Comparison of ENCODE assay signal across 19 cellular contexts in the genomic region with DNA sequence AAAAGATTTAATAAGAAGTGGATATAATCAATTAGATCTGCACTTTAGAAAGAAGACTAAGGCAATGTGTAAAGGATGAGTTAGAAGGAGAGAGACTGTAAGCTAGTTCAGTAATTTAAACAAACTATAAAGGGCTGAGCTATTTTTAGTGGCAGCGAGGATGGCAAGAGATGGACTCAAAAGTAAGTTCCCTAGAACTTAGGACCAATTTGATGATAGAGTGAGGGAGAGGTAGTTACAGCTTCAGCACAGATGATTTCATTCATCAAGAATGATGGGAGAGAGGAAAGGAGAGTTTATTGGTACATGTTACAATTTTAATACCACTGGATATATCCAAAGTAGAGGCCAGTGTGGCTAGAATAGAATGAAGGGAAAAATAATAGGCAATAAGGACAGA. TPM values are rescaled to one million over a fixed set of nuclear protein-coding genes. Genes with fewer than 3 reads are reported as not detected.
DNase-seq lines count a peak whose midpoint lies in the region; ATAC-seq and TF ChIP-seq lines count a peak whose summit lies in the region.
"Had no signal": no experiment of that assay in that cellular context is flagged by ENCODE, and none has a peak within 500 bp of the region (broad histone marks: within the 10 kb centered on the region; RNA-seq: fewer than 3 reads in every experiment).

No MANE protein-coding gene starts in this region.

- H3K23ac ChIP-seq in IMR-90 (ENCODE audit: low read depth, low read length): no peak overlapping the region

- H2BK5ac ChIP-seq in IMR-90 (ENCODE audit: low read depth, low read length, poor library complexity, severe bottlenecking): peak overlapping the region; percentile 7

- H3K56ac ChIP-seq in IMR-90 (ENCODE audit: extremely low read depth, insufficient read depth, low read length): no peak overlapping the region

- BruUV-seq in IMR-90 (replicated peaks; lab: Mats Ljungman, UMichigan): no TSS peak

- H2AK9ac ChIP-seq in IMR-90 (replicated peaks; ENCODE audit: low read depth, low read length, poor library complexity): no peak overlapping the region

- TF ChIP-seq CTCF in IMR-90 (conservative IDR thresholded peaks at IDR 0.05; ENCODE audit: low read depth, low read length) (no peak), gastroesophageal sphincter (IDR thresholded peaks at IDR 0.05) (no peak)

- ATAC-seq in IMR-90 (ENCODE audit: low read depth): peak; percentile 77
- no peak for ATAC-seq in gastroesophageal sphincter
- ATAC-seq: CD8-positive, alpha-beta T cell; GM12878 had no signal

- H2BK20ac ChIP-seq in IMR-90 (ENCODE audit: low read depth, low read length): no peak overlapping the region

- no peak overlapping the region for H3K18ac ChIP-seq in IMR-90 (ENCODE audit: low read depth, low read length)

- H3K79me1 ChIP-seq in IMR-90 (ENCODE audit: low read depth in 1 of 2, low read length in 2 of 2): peaks cover 0 to 6% of the 10 kb centered on the region in 2 experiments; a peak in 1 of 4 replicates

- POLR2A ChIA-PET in IMR-90 (lab: Charles Lee; ENCODE audit: unreplicated experiment): no interaction called here

- no peaks in the 10 kb centered on the region for H4K20me1 ChIP-seq in IMR-90 (ENCODE audit: insufficient read depth, low read length)

- peak overlapping the region; percentile 17; the same call in 1 of the 2 replicates for H3K4me2 ChIP-seq in IMR-90 (ENCODE audit: low read depth, low read length)

- H2BK120ac ChIP-seq in IMR-90 (ENCODE audit: low read depth, low read length): no peak overlapping the region

- 0 out of 2 replicates have a peak, but pooled peaks cover 2% of the 10 kb centered on the region for H3K9me1 ChIP-seq in IMR-90 (ENCODE audit: insufficient read depth, low read length)

- no peak overlapping the region for H2BK15ac ChIP-seq in IMR-90 (ENCODE audit: low read depth, low read length)

- peak overlapping the region in 1 of 2 experiments; percentile 43; a peak in 1 of 4 replicates for H4K8ac ChIP-seq in IMR-90 (ENCODE audit: low read depth in 2 of 2, low read length in 2 of 2)

- no peak for TF ChIP-seq RAD21 in IMR-90 (IDR thresholded peaks at IDR 0.05; ENCODE audit: low read length)

- H4K5ac ChIP-seq in IMR-90 (ENCODE audit: low read depth, low read length): no peak overlapping the region

- no peak overlapping the region for H4K91ac ChIP-seq in IMR-90 (ENCODE audit: insufficient read depth, low read depth, low read length)

- intact Hi-C loops in IMR-90 (cut with micrococcal nuclease): no loop called here

- dilution Hi-C loops in IMR-90 (cut with HindIII; ENCODE audit: low sequenced_read_pairs, unreplicated experiment): no loop called here

- H3K14ac ChIP-seq in IMR-90 (replicated peaks; ENCODE audit: low read depth, low read length): no peak overlapping the region

- H3K4me3 ChIP-seq in IMR-90 (ENCODE audit: insufficient read depth, low read depth, low read length): no peak overlapping the region
- no peak overlapping the region for H3K4me3 ChIP-seq in SJCRH30
- no peak overlapping the region for H3K4me3 ChIP-seq in gastroesophageal sphincter
- H3K4me3 ChIP-seq: BLaER1 treated with 17β-estradiol and CSF1 and Interleukin-3, amounts not matched to agents 10 nM and 100 nM; GM12878 had no signal

- in situ Hi-C loops in IMR-90 (cut with MboI; ENCODE audit: low sequenced_read_pairs): loop anchor here (10.0 kb wide), 1 partner anchor 82 kb away; the partner anchor contains the start of gene RANBP3L

- CTCF ChIA-PET in IMR-90 (lab: Yijun Ruan, JAX): no interaction called here

- TF ChIP-seq POLR2A in IMR-90 (IDR thresholded peaks at IDR 0.05; ENCODE audit: low read depth, low read length) (no peak), gastroesophageal sphincter (IDR thresholded peaks at IDR 0.05) (no peak)

- no CpG with 5 or more reads among the region's 1 CpG for WGBS in IMR-90 (ENCODE audit: extremely low coverage in 2 of 2, insufficient read length in 1 of 2), 2 experiments
- 53% methylated on average over 1 of the region's 1 CpG; no CpG with 5 or more reads in 1 of the 2 donors for WGBS in gastroesophageal sphincter (ENCODE audit: low coverage in 1 of 2), 2 donors

- H3K27me3 ChIP-seq in IMR-90 (ENCODE audit: control insufficient read depth, insufficient read depth, low read length) (no peaks in the 10 kb centered on the region), SJCRH30 (no peaks in the 10 kb centered on the region), gastroesophageal sphincter (no peaks in the 10 kb centered on the region)
- H3K27me3 ChIP-seq: BLaER1 treated with 17β-estradiol and CSF1 and Interleukin-3, amounts not matched to agents 10 nM and 100 nM had no signal

- H3K27ac ChIP-seq in IMR-90 (ENCODE audit: insufficient read depth, low read length) (no peak overlapping the region), SJCRH30 (peak overlapping the region; percentile 91), gastroesophageal sphincter (peak overlapping the region in 3 of 4 donors; percentile 18 to 39 (median 36))
- H3K27ac ChIP-seq: BLaER1 treated with 17β-estradiol and CSF1 and Interleukin-3, amounts not matched to agents 10 nM and 100 nM; C4-2B had no signal

- peak; percentile 63 for DNase-seq in IMR-90
- peak in 1 of 2 experiments; percentile 49 for DNase-seq in SJCRH30
- no peak for DNase-seq in NCI-H774 (lab: John Stamatoyannopoulos, UW)
- no peak for DNase-seq in AML-193 (lab: John Stamatoyannopoulos, UW)
- DNase-seq in NCI-H187 treated with DMSO at 0.1 percent for 48 hours (lab: John Stamatoyannopoulos, UW): no peak
- DNase-seq in SHP77 (lab: John Stamatoyannopoulos, UW): no peak
- DNase-seq: 8988T; ACHN; Caco-2; Calu3; CD4-positive, alpha-beta T cell; CD8-positive, alpha-beta T cell; DMS79 treated with DMSO at 0.1 percent for 48 hours; EL; GDM1 had no signal

- no peak overlapping the region for H2AFZ ChIP-seq in IMR-90 (replicated peaks; ENCODE audit: low read length, poor library complexity)

- H3K4me1 ChIP-seq in IMR-90 (ENCODE audit: control insufficient read depth, insufficient read depth, low read length) (peaks cover 2% of the 10 kb centered on the region), SJCRH30 (peaks cover 58% of the 10 kb centered on the region), gastroesophageal sphincter (peaks cover 0 to 18% (median 2%) of the 10 kb centered on the region in 3 donors)

- H3K4ac ChIP-seq in IMR-90 (ENCODE audit: low read depth, low read length): no peak overlapping the region

- TF ChIP-seq EP300 in gastroesophageal sphincter (IDR thresholded peaks at IDR 0.05): no peak

- H3K36me3 ChIP-seq in IMR-90 (ENCODE audit: control insufficient read depth, insufficient read depth, low read length) (peaks cover 8% of the 10 kb centered on the region), SJCRH30 (peaks cover 58% of the 10 kb centered on the region), gastroesophageal sphincter (peaks cover 0 to 74% of the 10 kb centered on the region in 2 donors)

- no peak overlapping the region for H3K9ac ChIP-seq in IMR-90 (ENCODE audit: low read depth, low read length)
- H3K9ac ChIP-seq: BLaER1 treated with 17β-estradiol and CSF1 and Interleukin-3, amounts not matched to agents 10 nM and 100 nM had no signal

- H3K9me3 ChIP-seq in IMR-90 (ENCODE audit: control insufficient read depth, insufficient read depth, low read length): no peaks in the 10 kb centered on the region
- H3K9me3 ChIP-seq in SJCRH30 (replicated peaks): no peaks in the 10 kb centered on the region
- no peaks in the 10 kb centered on the region for H3K9me3 ChIP-seq in gastroesophageal sphincter
- H3K9me3 ChIP-seq: Caco-2 had no signal

- H2AK5ac ChIP-seq in IMR-90 (ENCODE audit: low read depth, low read length): peak overlapping the region; percentile 72; the same call in 1 of the 2 replicates

TF ChIP-seq in IMR-90, 13 proteins besides CTCF, POLR2A, EP300 and RAD21:
- TF ChIP-seq, protein P1, sequence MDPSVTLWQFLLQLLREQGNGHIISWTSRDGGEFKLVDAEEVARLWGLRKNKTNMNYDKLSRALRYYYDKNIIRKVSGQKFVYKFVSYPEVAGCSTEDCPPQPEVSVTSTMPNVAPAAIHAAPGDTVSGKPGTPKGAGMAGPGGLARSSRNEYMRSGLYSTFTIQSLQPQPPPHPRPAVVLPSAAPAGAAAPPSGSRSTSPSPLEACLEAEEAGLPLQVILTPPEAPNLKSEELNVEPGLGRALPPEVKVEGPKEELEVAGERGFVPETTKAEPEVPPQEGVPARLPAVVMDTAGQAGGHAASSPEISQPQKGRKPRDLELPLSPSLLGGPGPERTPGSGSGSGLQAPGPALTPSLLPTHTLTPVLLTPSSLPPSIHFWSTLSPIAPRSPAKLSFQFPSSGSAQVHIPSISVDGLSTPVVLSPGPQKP (IDR thresholded peaks at IDR 0.05; ENCODE audit: borderline replicate concordance, low read depth, low read length): no peak
- no peak for TF ChIP-seq SMC3 (IDR thresholded peaks at IDR 0.05; ENCODE audit: low read depth, low read length)
- no peak for TF ChIP-seq RFX5 (IDR thresholded peaks at IDR 0.05; ENCODE audit: low read depth, low read length)
- no peak for TF ChIP-seq NFE2L2 (IDR thresholded peaks at IDR 0.05; ENCODE audit: low read depth, low read length)

RNA-seq across cellular contexts. Expression of gene NADK2, which starts 19.1 kb away (rescaled TPM):
- 17.4 and 21.1 TPM in 2 replicates for total RNA-seq in IMR-90 (2012; rRNA removed)
- polyA plus RNA-seq in IMR-90 (2012; rRNA removed): 6.0 and 7.4 TPM in 2 replicates
- 1.9 and 3.1 TPM in 2 replicates for polyA plus RNA-seq in IMR-90 (2012; cell fraction: cytosol; rRNA removed)
- polyA plus RNA-seq in IMR-90 (2012; cell fraction: nucleus; rRNA removed; ENCODE audit: low replicate concordance): 2.3 and 6.4 TPM in 2 replicates
- 42.0 and 49.9 TPM in 2 replicates for total RNA-seq in SJCRH30 (2014; rRNA removed; shearing (Covaris generic))
- 10 to 100 TPM; 43.5 to 90.6 (median 60.9) TPM for total RNA-seq in gastroesophageal sphincter
